ENCODE assay signal across 19 cellular contexts in the genomic region with DNA sequence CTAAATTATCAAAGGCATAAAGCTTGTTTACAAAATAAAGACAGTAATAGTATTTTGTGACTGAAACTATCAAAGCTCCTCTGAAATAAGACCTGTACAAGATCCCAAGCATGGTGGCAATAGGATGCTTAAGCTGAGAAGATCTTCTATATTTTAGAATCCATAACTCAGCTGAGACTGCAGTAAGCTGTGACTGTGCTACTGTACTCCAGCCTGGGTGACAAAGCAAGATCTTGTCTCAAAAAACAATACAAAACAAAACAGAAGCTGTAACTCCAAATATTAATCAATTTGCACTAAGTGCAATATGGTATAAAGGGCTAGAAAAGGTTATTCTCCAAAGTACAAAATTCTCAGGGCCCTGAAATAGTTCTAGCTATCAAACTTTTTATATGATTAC. TPM values are rescaled to one million over a fixed set of nuclear protein-coding genes. Genes with fewer than 3 reads are reported as not detected.
DNase-seq lines count a peak whose midpoint lies in the region; ATAC-seq, FAIRE-seq and TF ChIP-seq lines count a peak whose summit lies in the region.
"Had no signal": no experiment of that assay in that cellular context is flagged by ENCODE, and none has a peak within 500 bp of the region (broad histone marks: within the 10 kb centered on the region; RNA-seq: fewer than 3 reads in every experiment).

No MANE protein-coding gene starts in this region.

- TF ChIP-seq POLR2A in HepG2 (IDR thresholded peaks at IDR 0.05; ENCODE audit: insufficient read depth in 1 of 2, low read depth in 2 of 2, low read length in 2 of 2) (no peak), right lobe of liver (IDR thresholded peaks at IDR 0.05) (no peak)

- peaks cover 69% of the 10 kb centered on the region for H3K36me3 Mint-ChIP-seq in stimulated activated effector memory CD8-positive, alpha-beta T cell treated with anti-CD3 and anti-CD28 coated beads, Interleukin-12 subunit alpha, Interleukin-12 subunit beta, amount 100 ng/mL, for 72 hours

- TF ChIP-seq CTCF in HepG2 (CRISPR knock-in tag; IDR thresholded peaks at IDR 0.05) = no peak
- no peak for TF ChIP-seq CTCF in right lobe of liver (IDR thresholded peaks at IDR 0.05)
- no peak for TF ChIP-seq CTCF in foreskin keratinocyte (conservative IDR thresholded peaks at IDR 0.05)

- no peaks in the 10 kb centered on the region for H4K20me1 ChIP-seq in HepG2 (ENCODE audit: insufficient read depth, low read length)

- H3K4me3 ChIP-seq in HepG2 (replicated peaks in 1 of 3; ENCODE audit: insufficient read depth in 1 of 3, low read depth in 2 of 3, low read length in 3 of 3) (no peak overlapping the region), right lobe of liver (no peak overlapping the region)
- H3K4me3 ChIP-seq: BLaER1 had no signal

- H3K4me1 ChIP-seq in HepG2 (ENCODE audit: insufficient read depth, low read length) = no peaks in the 10 kb centered on the region
- peaks cover 0 to 8% (median 0%) of the 10 kb centered on the region in 4 donors for H3K4me1 ChIP-seq in right lobe of liver
- H3K4me1 ChIP-seq in foreskin keratinocyte = peaks cover 6% of the 10 kb centered on the region
- H3K4me1 ChIP-seq: BLaER1 had no signal

- in situ Hi-C loops in HepG2 (cut with HindIII; ENCODE audit: extremely low pct_ligation_motif_present, low pct_unique_long_range_greater_than_20kb) = no loop called here

- intact Hi-C loops in HepG2 (cut with micrococcal nuclease; ENCODE audit: unreplicated experiment) (no loop called here), right lobe of liver (cut with DNase I) (no loop called here)

- H3K9me3 Mint-ChIP-seq in stimulated activated effector memory CD8-positive, alpha-beta T cell treated with anti-CD3 and anti-CD28 coated beads, Interleukin-12 subunit alpha, Interleukin-12 subunit beta, amount 100 ng/mL, for 72 hours = no peaks in the 10 kb centered on the region
- H3K9me3 Mint-ChIP-seq: CD4-positive, alpha-beta memory T cell; HFFc6 had no signal

- H3K4me2 ChIP-seq in HepG2 (ENCODE audit: low read depth, low read length) = no peak overlapping the region
- H3K4me2 ChIP-seq: BLaER1 had no signal

- no peak overlapping the region for H3K4me3 Mint-ChIP-seq in stimulated activated effector memory CD8-positive, alpha-beta T cell treated with anti-CD3 and anti-CD28 coated beads, Interleukin-12 subunit alpha, Interleukin-12 subunit beta, amount 100 ng/mL, for 72 hours
- H3K4me3 Mint-ChIP-seq: CD14-positive monocyte; CD4-positive, alpha-beta memory T cell; HFFc6 had no signal

- H3K9ac ChIP-seq in HepG2 (ENCODE audit: insufficient read depth, low read depth, low read length) = no peak overlapping the region
- H3K9ac ChIP-seq: BLaER1 had no signal

- H3K9me3 ChIP-seq in HepG2 (ENCODE audit: low read length) = no peaks in the 10 kb centered on the region
- no peaks in the 10 kb centered on the region for H3K9me3 ChIP-seq in right lobe of liver
- H3K9me3 ChIP-seq: BLaER1 had no signal

- H3K36me3 ChIP-seq in HepG2 (replicated peaks in 1 of 2; ENCODE audit: control insufficient read depth in 1 of 2, insufficient read depth in 2 of 2, low read length in 2 of 2) (peaks cover 10 to 46% of the 10 kb centered on the region in 2 experiments; a peak in 4 of 5 replicates), right lobe of liver (peaks cover 0 to 17% (median 0%) of the 10 kb centered on the region in 4 donors)

- CTCF ChIA-PET in HepG2 (lab: Yijun Ruan, JAX; ENCODE audit: low intra/inter-chr PET ratio, low total read pairs) = no interaction called here

- ATAC-seq in HepG2 = no peak
- ATAC-seq in right lobe of liver = no peak
- ATAC-seq in foreskin keratinocyte = no peak
- ATAC-seq in stimulated activated effector memory CD8-positive, alpha-beta T cell treated with anti-CD3 and anti-CD28 coated beads, Interleukin-12 subunit alpha, Interleukin-12 subunit beta, amount 100 ng/mL, for 72 hours = no peak
- ATAC-seq: HCT116 had no signal

- H3K27me3 ChIP-seq in HepG2 (ENCODE audit: control insufficient read depth in 1 of 2, insufficient read depth in 2 of 2, low read length in 2 of 2) (no peaks in the 10 kb centered on the region), right lobe of liver (no peaks in the 10 kb centered on the region), foreskin keratinocyte (no peaks in the 10 kb centered on the region)
- H3K27me3 ChIP-seq: BLaER1 had no signal

- TSS peak; percentile 22 for BruUV-seq in HepG2 (replicated peaks; lab: Mats Ljungman, UMichigan)

- no peak overlapping the region for H2AFZ ChIP-seq in HepG2 (ENCODE audit: low read length)

- H3K27ac Mint-ChIP-seq in stimulated activated effector memory CD8-positive, alpha-beta T cell treated with anti-CD3 and anti-CD28 coated beads, Interleukin-12 subunit alpha, Interleukin-12 subunit beta, amount 100 ng/mL, for 72 hours = peak overlapping the region; percentile 78
- H3K27ac Mint-ChIP-seq: HFFc6 had no signal

- H3K4me1 Mint-ChIP-seq in stimulated activated effector memory CD8-positive, alpha-beta T cell treated with anti-CD3 and anti-CD28 coated beads, Interleukin-12 subunit alpha, Interleukin-12 subunit beta, amount 100 ng/mL, for 72 hours = peaks cover 5% of the 10 kb centered on the region

- H3K27ac ChIP-seq in HepG2 (ENCODE audit: extremely low read length, insufficient read depth, low read length) (no peak overlapping the region), right lobe of liver (no peak overlapping the region), foreskin keratinocyte (peak overlapping the region; percentile 88)
- H3K27ac ChIP-seq: BLaER1 had no signal

- no peak for DNase-seq in HepG2 (ENCODE audit: low spot score)
- DNase-seq in right lobe of liver = no peak
- DNase-seq in foreskin keratinocyte = no peak
- DNase-seq in stimulated activated effector memory CD8-positive, alpha-beta T cell treated with anti-CD3 and anti-CD28 coated beads, Interleukin-12 subunit alpha, Interleukin-12 subunit beta, amount 100 ng/mL, for 72 hours (ENCODE audit: low spot score in 2 of 2) = no peak
- no peak for DNase-seq in midbrain (lab: John Stamatoyannopoulos, UW)
- DNase-seq in NCI-H2227 treated with DMSO at 0.1 percent for 48 hours (lab: John Stamatoyannopoulos, UW) = no peak
- no peak for DNase-seq in iPS-NIHi11 (ENCODE audit: low spot score)
- DNase-seq: 8988T; CD4-positive, alpha-beta memory T cell; DMS153; DMS79; GDM1; GOT3; H7; HFFc6 had no signal

- no peak for TF ChIP-seq RAD21 in HepG2 (CRISPR knock-in tag; IDR thresholded peaks at IDR 0.05)

- no peak for TF ChIP-seq EP300 in HepG2 (IDR thresholded peaks at IDR 0.05; ENCODE audit: low read depth in 2 of 2, low read length in 2 of 2)
- TF ChIP-seq EP300 in HepG2 (CRISPR knock-in tag; IDR thresholded peaks at IDR 0.05; ENCODE audit: borderline replicate concordance) = no peak

- no peak for FAIRE-seq in HepG2 (lab: Jason Lieb, UNC)
- FAIRE-seq: GM12892 had no signal

- POLR2A ChIA-PET in HepG2 (lab: Yijun Ruan, JAX) = no interaction called here

- no peaks in the 10 kb centered on the region for H3K79me2 ChIP-seq in HepG2 (ENCODE audit: insufficient read depth, low read length)

RNA-seq across cellular contexts. Expression of a gene that starts 55.8 kb away (rescaled TPM):
- total RNA-seq in HepG2 (2016; rRNA removed; fragmentation: Illumina TruSeq; extraction: Trizol) = 0.98 and 1.6 TPM in 2 replicates
- total RNA-seq in HepG2 (2016; cell fraction: cytosol; rRNA removed; fragmentation: Illumina TruSeq; extraction: Trizol; ENCODE audit: low read depth) = 0.62 and 0.71 TPM in 2 replicates
- total RNA-seq in HepG2 (2016; cell fraction: insoluble cytoplasmic fraction; rRNA removed; fragmentation: Illumina TruSeq; extraction: Trizol) = 1.00 and 1.9 TPM in 2 replicates
- 1.8 and 1.9 TPM in 2 replicates for total RNA-seq in HepG2 (2016; cell fraction: membrane; rRNA removed; fragmentation: Illumina TruSeq; extraction: Trizol)
- total RNA-seq in HepG2 (2016; cell fraction: nucleus; rRNA removed; fragmentation: Illumina TruSeq; extraction: Trizol) = 0.99 and 1.3 TPM in 2 replicates
- polyA plus RNA-seq in HepG2 (2011; rRNA removed) = 0.27 and 0.29 TPM in 2 replicates
- polyA plus RNA-seq in HepG2 (2011; cell fraction: cytosol; rRNA removed) = 0.12 and 0.42 TPM in 2 replicates
- 0.43 and 0.48 TPM in 2 replicates for polyA plus RNA-seq in HepG2 (2011; cell fraction: nucleus; rRNA removed)
- polyA plus RNA-seq in HepG2 (2012) = 0.38 and 0.53 TPM in 2 replicates
- polyA plus RNA-seq in HepG2 (2016; cell fraction: cytosol; fragmentation: Illumina TruSeq; extraction: Trizol; ENCODE audit: low read depth) = 0.38 and 0.65 TPM in 2 replicates
- 0.47 and 0.85 TPM in 2 replicates for polyA plus RNA-seq in HepG2 (2016; cell fraction: insoluble cytoplasmic fraction; fragmentation: Illumina TruSeq; extraction: Trizol; ENCODE audit: low read depth)
- 0.76 and 1.2 TPM in 2 replicates for polyA plus RNA-seq in HepG2 (2016; cell fraction: membrane; fragmentation: Illumina TruSeq; extraction: Trizol; ENCODE audit: low read depth)
- polyA plus RNA-seq in HepG2 (2016; cell fraction: nucleus; fragmentation: Illumina TruSeq; extraction: Trizol; ENCODE audit: insufficient read depth, low read depth) = 0.41 and 2.0 TPM in 2 replicates
- polyA minus RNA-seq in HepG2 (2011; rRNA and poly(A)+ RNA removed; ENCODE audit: low replicate concordance) = 4.2 and 10.4 TPM in 2 replicates
- 2.1 TPM in 1 of 2 replicates, not detected in the other for polyA minus RNA-seq in HepG2 (2011; cell fraction: cytosol; rRNA and poly(A)+ RNA removed)
- 0.39 and 1.1 TPM in 2 replicates for polyA minus RNA-seq in HepG2 (2011; cell fraction: nucleus; rRNA and poly(A)+ RNA removed)
- 1 to 10 TPM; 2.2 to 4.4 (median 3.1) TPM for total RNA-seq in right lobe of liver
- 5.1 and 5.4 TPM in 2 replicates for total RNA-seq in foreskin keratinocyte
- 3.4 and 4.1 TPM in 2 replicates for polyA plus RNA-seq in foreskin keratinocyte

RNA-seq across cellular contexts. Expression of a gene that starts 59.5 kb away (rescaled TPM):
- total RNA-seq in HepG2 (2016; rRNA removed; fragmentation: Illumina TruSeq; extraction: Trizol) (7.6 and 9.0 TPM in 2 replicates), right lobe of liver (10 to 100 TPM in 3 of 6 experiments, 1 to 10 TPM in 3; 7.9 to 14.1 (median 10.2) TPM), foreskin keratinocyte (12.9 and 14.1 TPM in 2 replicates)
- total RNA-seq in HepG2 (2016; cell fraction: cytosol; rRNA removed; fragmentation: Illumina TruSeq; extraction: Trizol; ENCODE audit: low read depth) = 1.8 and 2.2 TPM in 2 replicates
- 7.3 and 9.0 TPM in 2 replicates for total RNA-seq in HepG2 (2016; cell fraction: insoluble cytoplasmic fraction; rRNA removed; fragmentation: Illumina TruSeq; extraction: Trizol)
- total RNA-seq in HepG2 (2016; cell fraction: membrane; rRNA removed; fragmentation: Illumina TruSeq; extraction: Trizol) = 3.2 and 3.4 TPM in 2 replicates
- total RNA-seq in HepG2 (2016; cell fraction: nucleus; rRNA removed; fragmentation: Illumina TruSeq; extraction: Trizol) = 9.0 and 10.5 TPM in 2 replicates
- polyA plus RNA-seq in HepG2 (2011; rRNA removed) (17.2 and 17.5 TPM in 2 replicates), foreskin keratinocyte (10.4 and 11.3 TPM in 2 replicates)
- polyA plus RNA-seq in HepG2 (2011; cell fraction: cytosol; rRNA removed) = 11.3 and 12.6 TPM in 2 replicates
- polyA plus RNA-seq in HepG2 (2011; cell fraction: nucleus; rRNA removed) = 16.2 and 16.9 TPM in 2 replicates
- 9.9 and 10.1 TPM in 2 replicates for polyA plus RNA-seq in HepG2 (2012)
- polyA plus RNA-seq in HepG2 (2016; cell fraction: cytosol; fragmentation: Illumina TruSeq; extraction: Trizol; ENCODE audit: low read depth) = 0.43 and 1.1 TPM in 2 replicates
- polyA plus RNA-seq in HepG2 (2016; cell fraction: insoluble cytoplasmic fraction; fragmentation: Illumina TruSeq; extraction: Trizol; ENCODE audit: low read depth) = 8.9 and 10.1 TPM in 2 replicates
- polyA plus RNA-seq in HepG2 (2016; cell fraction: membrane; fragmentation: Illumina TruSeq; extraction: Trizol; ENCODE audit: low read depth) = 1.4 and 1.6 TPM in 2 replicates
- 8.1 and 9.2 TPM in 2 replicates for polyA plus RNA-seq in HepG2 (2016; cell fraction: nucleus; fragmentation: Illumina TruSeq; extraction: Trizol; ENCODE audit: insufficient read depth, low read depth)
- polyA minus RNA-seq in HepG2 (2011; rRNA and poly(A)+ RNA removed; ENCODE audit: low replicate concordance) = 14.6 and 25.0 TPM in 2 replicates
- polyA minus RNA-seq in HepG2 (2011; cell fraction: cytosol; rRNA and poly(A)+ RNA removed) = 8.8 and 9.5 TPM in 2 replicates
- 24.2 and 24.5 TPM in 2 replicates for polyA minus RNA-seq in HepG2 (2011; cell fraction: nucleus; rRNA and poly(A)+ RNA removed)
